ENCODE assay signal across 40 cellular contexts in genomic region chrX:145630081-145630480, GRCh38.
"Had no signal": no experiment of that assay in that cellular context is flagged by ENCODE, and none has a peak within 500 bp of the region (broad histone marks: within the 10 kb centered on the region; RNA-seq: fewer than 3 reads in every experiment).

No MANE protein-coding gene starts in this region.

- H3K36me3 ChIP-seq: adrenal gland, brain microvascular endothelial cell, breast epithelium, cardiac muscle cell, WERI-Rb-1 had no signal

- H3K27me3 ChIP-seq: adrenal gland, body of pancreas, brain microvascular endothelial cell, cardiac muscle cell had no signal

- DNase-seq: activated CD4-positive, alpha-beta memory T cell treated with anti-CD3 and anti-CD28 coated beads for 36 hours; activated CD4-positive, alpha-beta T cell treated with anti-CD3 and anti-CD28 coated beads for 1 hour; activated CD4-positive, alpha-beta T cell treated with anti-CD3 and anti-CD28 coated beads for 36 hours; activated CD4-positive, alpha-beta T cell treated with anti-CD3 and anti-CD28 coated beads, Interleukin-2, amount 10 ng/mL, durations not matched to agents 24 days and 14 days; activated CD4-positive, alpha-beta T cell treated with anti-CD3 and anti-CD28 coated beads, Interleukin-2, amount 50 U/mL, for 1 hour; activated CD4-positive, alpha-beta T cell treated with anti-CD3 and anti-CD28 coated beads, Interleukin-2, amount 50 U/mL, for 4 hours; activated CD4-positive, CD25-positive, alpha-beta regulatory T cell; activated CD8-positive, alpha-beta memory T cell treated with anti-CD3 and anti-CD28 coated beads, Interleukin-2, amount 50 U/mL, for 4 hours; activated CD8-positive, alpha-beta T cell treated with anti-CD3 and anti-CD28 coated beads for 36 hours; activated effector memory CD4-positive, alpha-beta T cell treated with anti-CD3 and anti-CD28 coated beads, Interleukin-2, amount 50 U/mL, for 16 hours; activated gamma-delta T cell treated with Interleukin-2 at 50 U/mL for 16 hours; activated naive CD4-positive, alpha-beta T cell; activated naive CD4-positive, alpha-beta T cell treated with anti-CD3 and anti-CD28 coated beads for 36 hours; activated naive CD4-positive, alpha-beta T cell treated with anti-CD3 and anti-CD28 coated beads, Interleukin-2, amount 50 U/mL, for 16 hours; activated naive CD8-positive, alpha-beta T cell treated with anti-CD3 and anti-CD28 coated beads for 36 hours; activated T-cell treated with anti-CD3 and anti-CD28 coated beads for 4 hours; activated T-cell treated with anti-CD3 and anti-CD28 coated beads, Interleukin-2, amount 50 U/mL, for 1 hour; activated T-cell treated with anti-CD3 and anti-CD28 coated beads, Interleukin-2, amount 50 U/mL, for 4 hours; activated T-cell treated with anti-CD3 and anti-CD28 coated beads, Interleukin-2, amount 50 U/mL, for 72 hours; adrenal gland; amniotic stem cell; aorta; body of pancreas; brain microvascular endothelial cell; caudate nucleus; cerebellar nuclear complex; T-helper 1 cell; T-helper 2 cell; T-helper 9 cell; WERI-Rb-1 had no signal

- H3K9me3 ChIP-seq: adrenal gland, body of pancreas had no signal

- H3K4me3 ChIP-seq: adrenal gland, body of pancreas, breast epithelium, cardiac muscle cell had no signal

- H3K4me3 Mint-ChIP-seq: activated CD4-positive, alpha-beta memory T cell treated with anti-CD3 and anti-CD28 coated beads for 36 hours; activated CD4-positive, alpha-beta T cell treated with anti-CD3 and anti-CD28 coated beads for 36 hours; activated CD4-positive, alpha-beta T cell treated with anti-CD3 and anti-CD28 coated beads, Interleukin-2, amount 10 ng/mL, durations not matched to agents 24 days and 14 days; activated CD8-positive, alpha-beta T cell treated with anti-CD3 and anti-CD28 coated beads for 36 hours; activated naive CD4-positive, alpha-beta T cell treated with anti-CD3 and anti-CD28 coated beads for 36 hours; activated naive CD8-positive, alpha-beta T cell treated with anti-CD3 and anti-CD28 coated beads for 36 hours; activated T-cell treated with anti-CD3 and anti-CD28 coated beads, Interleukin-2, amount 50 U/mL, for 4 hours; activated T-cell treated with anti-CD3 and anti-CD28 coated beads, Interleukin-2, amount 50 U/mL, for 72 hours; activated T-helper 1 cell treated with anti-CD3 and anti-CD28 coated beads, Interleukin-12 subunit alpha, Interleukin-12 subunit beta, Interleukin-2, Interleukin-4 antibody, amounts not matched to agents 30 ng/mL and 10 ng/mL and 1 ng/mL, durations not matched to agents 14 hours and 24 hours and 36 hours; activated T-helper 17 cell treated with anti-CD3 and anti-CD28 coated beads, Interleukin-2, amount 50 U/mL, for 72 hours; central memory CD8-positive, alpha-beta T cell; T-helper 1 cell treated with Interleukin-12 subunit alpha and Interleukin-12 subunit beta and Interleukin-4 antibody, amounts not matched to agents 30 μg/mL and 1 μg/mL, for 36 hours; T-helper 2 cell treated with Interferon-gamma antibody and Interleukin-4, amounts not matched to agents 5 μg/mL and 100 μg/mL, for 36 hours; WTC11 had no signal

- ATAC-seq: activated CD4-positive, alpha-beta T cell treated with anti-CD3 and anti-CD28 coated beads for 36 hours; activated CD4-positive, CD25-positive, alpha-beta regulatory T cell treated with anti-CD3 and anti-CD28 coated beads, Interleukin-2, amount 50 U/mL, for 24 hours; activated CD8-positive, alpha-beta T cell treated with anti-CD3 and anti-CD28 coated beads for 36 hours; activated naive CD4-positive, alpha-beta T cell treated with anti-CD3 and anti-CD28 coated beads, Interleukin-2, amount 50 U/mL, for 72 hours; activated T-cell treated with anti-CD3 and anti-CD28 coated beads, Interleukin-2, amount 50 U/mL, for 4 hours; activated T-cell treated with anti-CD3 and anti-CD28 coated beads, Interleukin-2, amount 50 U/mL, for 72 hours; activated T-helper 17 cell treated with anti-CD3 and anti-CD28 coated beads, Interleukin-2, amount 50 U/mL, for 72 hours; body of pancreas; WTC11 had no signal

- H3K9me3 Mint-ChIP-seq: activated CD4-positive, alpha-beta T cell treated with anti-CD3 and anti-CD28 coated beads, Interleukin-2, amount 10 ng/mL, durations not matched to agents 24 days and 14 days; activated naive CD4-positive, alpha-beta T cell treated with anti-CD3 and anti-CD28 coated beads for 36 hours; activated T-cell treated with anti-CD3 and anti-CD28 coated beads, Interleukin-2, amount 50 U/mL, for 4 hours; activated T-helper 1 cell treated with anti-CD3 and anti-CD28 coated beads, Interleukin-12 subunit alpha, Interleukin-12 subunit beta, Interleukin-2, Interleukin-4 antibody, amounts not matched to agents 30 ng/mL and 10 ng/mL and 1 ng/mL, durations not matched to agents 14 hours and 24 hours and 36 hours; central memory CD8-positive, alpha-beta T cell had no signal

- H3K27ac Mint-ChIP-seq: activated CD4-positive, alpha-beta memory T cell treated with anti-CD3 and anti-CD28 coated beads for 36 hours; activated CD4-positive, alpha-beta T cell treated with anti-CD3 and anti-CD28 coated beads for 36 hours; activated CD4-positive, alpha-beta T cell treated with anti-CD3 and anti-CD28 coated beads, Interleukin-2, amount 10 ng/mL, durations not matched to agents 24 days and 14 days; activated CD8-positive, alpha-beta T cell treated with anti-CD3 and anti-CD28 coated beads for 36 hours; activated naive CD4-positive, alpha-beta T cell treated with anti-CD3 and anti-CD28 coated beads for 36 hours; activated naive CD4-positive, alpha-beta T cell treated with anti-CD3 and anti-CD28 coated beads, Interleukin-2, amount 50 U/mL, for 72 hours; activated naive CD8-positive, alpha-beta T cell treated with anti-CD3 and anti-CD28 coated beads for 36 hours; activated T-cell treated with anti-CD3 and anti-CD28 coated beads, Interleukin-2, amount 50 U/mL, for 72 hours; activated T-helper 1 cell treated with anti-CD3 and anti-CD28 coated beads, Interleukin-12 subunit alpha, Interleukin-12 subunit beta, Interleukin-2, Interleukin-4 antibody, amounts not matched to agents 30 ng/mL and 10 ng/mL and 1 ng/mL, durations not matched to agents 14 hours and 24 hours and 36 hours; activated T-helper 17 cell treated with anti-CD3 and anti-CD28 coated beads, Interleukin-2, amount 50 U/mL, for 72 hours; T-helper 1 cell treated with Interleukin-12 subunit alpha and Interleukin-12 subunit beta and Interleukin-4 antibody, amounts not matched to agents 30 μg/mL and 1 μg/mL, for 36 hours; T-helper 2 cell treated with Interferon-gamma antibody and Interleukin-4, amounts not matched to agents 5 μg/mL and 100 μg/mL, for 36 hours; WTC11 had no signal

- H3K4me1 ChIP-seq: adrenal gland, body of pancreas, breast epithelium had no signal

- H3K4me1 Mint-ChIP-seq: activated CD4-positive, alpha-beta T cell treated with anti-CD3 and anti-CD28 coated beads for 36 hours; activated CD4-positive, alpha-beta T cell treated with anti-CD3 and anti-CD28 coated beads, Interleukin-2, amount 10 ng/mL, durations not matched to agents 24 days and 14 days; activated naive CD8-positive, alpha-beta T cell treated with anti-CD3 and anti-CD28 coated beads for 36 hours; activated T-helper 17 cell treated with anti-CD3 and anti-CD28 coated beads, Interleukin-2, amount 50 U/mL, for 72 hours; central memory CD8-positive, alpha-beta T cell; WTC11 had no signal

- H3K36me3 Mint-ChIP-seq: activated CD4-positive, alpha-beta memory T cell treated with anti-CD3 and anti-CD28 coated beads for 36 hours; activated naive CD4-positive, alpha-beta T cell treated with anti-CD3 and anti-CD28 coated beads, Interleukin-2, amount 50 U/mL, for 72 hours; activated naive CD8-positive, alpha-beta T cell treated with anti-CD3 and anti-CD28 coated beads for 36 hours had no signal

- H3K27me3 Mint-ChIP-seq: activated CD4-positive, alpha-beta memory T cell treated with anti-CD3 and anti-CD28 coated beads for 36 hours; activated CD4-positive, alpha-beta T cell treated with anti-CD3 and anti-CD28 coated beads for 36 hours; activated CD4-positive, alpha-beta T cell treated with anti-CD3 and anti-CD28 coated beads, Interleukin-2, amount 10 ng/mL, durations not matched to agents 24 days and 14 days; activated CD8-positive, alpha-beta T cell treated with anti-CD3 and anti-CD28 coated beads for 36 hours; activated naive CD8-positive, alpha-beta T cell treated with anti-CD3 and anti-CD28 coated beads for 36 hours; activated T-helper 17 cell treated with anti-CD3 and anti-CD28 coated beads, Interleukin-2, amount 50 U/mL, for 72 hours; central memory CD8-positive, alpha-beta T cell had no signal

- H3K27ac ChIP-seq: adrenal gland, body of pancreas, brain microvascular endothelial cell, breast epithelium, cardiac muscle cell, WERI-Rb-1 had no signal
